In genomic region chrX:1667566-1667965, GRCh38 we compare ENCODE assay signal across 21 cellular contexts. TPM values are rescaled to one million over a fixed set of nuclear protein-coding genes. Genes with fewer than 3 reads are reported as not detected.
A peak's percentile ranks its signal among the peaks of the same experiment; 100 is the strongest.
DNase-seq lines count a peak whose midpoint lies in the region; ATAC-seq and TF ChIP-seq lines count a peak whose summit lies in the region.
"Had no signal": no experiment of that assay in that cellular context is flagged by ENCODE, and none has a peak within 500 bp of the region (broad histone marks: within the 10 kb centered on the region; RNA-seq: fewer than 3 reads in every experiment).

No MANE protein-coding gene starts in this region.

- no peaks in the 10 kb centered on the region for H3K9me2 ChIP-seq in Karpas-422 (replicated peaks; ENCODE audit: insufficient read depth, low read length)

- DNase-seq in activated effector memory CD4-positive, alpha-beta T cell treated with anti-CD3 and anti-CD28 coated beads, Interleukin-2, amount 50 U/mL, for 16 hours = peak; percentile 55
- DNase-seq in activated effector memory CD4-positive, alpha-beta T cell treated with Interleukin-2 at 50 U/mL for 16 hours = no peak
- no peak for DNase-seq in CD4-positive, alpha-beta T cell
- DNase-seq in RWPE2 (ENCODE audit: low spot score) (peak; percentile 28), posterior vena cava (ENCODE audit: low spot score) (peak; percentile 31), ureter (ENCODE audit: low spot score) (no peak), Karpas-422 (no peak)
- DNase-seq: 8988T; ACHN; AML-193; BE2C; Caco-2; CD4-positive, alpha-beta memory T cell; DMS153; DND-41; GOT3; HFFc6 had no signal

- H3K4me1 ChIP-seq in RWPE2 (ENCODE audit: insufficient read depth, poor library complexity, severe bottlenecking) (no peaks in the 10 kb centered on the region), Karpas-422 (ENCODE audit: low read length) (peaks cover 5% of the 10 kb centered on the region)
- H3K4me1 ChIP-seq: A549, BE2C, Caco-2, HAP-1 had no signal

- TF ChIP-seq CTCF in CD4-positive, alpha-beta T cell (IDR thresholded peaks at IDR 0.05) = no peak
- no peak for TF ChIP-seq CTCF in RWPE2 (IDR thresholded peaks at IDR 0.05; ENCODE audit: poor library complexity, severe bottlenecking)

- no peaks in the 10 kb centered on the region for H3K27me3 ChIP-seq in CD4-positive, alpha-beta T cell (ENCODE audit: control insufficient read depth, insufficient read depth, low read length)
- no peaks in the 10 kb centered on the region for H3K27me3 ChIP-seq in RWPE2 (ENCODE audit: insufficient read depth, poor library complexity, severe bottlenecking)
- no peaks in the 10 kb centered on the region for H3K27me3 ChIP-seq in Karpas-422 (ENCODE audit: low read length)
- H3K27me3 ChIP-seq: BE2C; BLaER1 treated with 17β-estradiol and CSF1 and Interleukin-3, amounts not matched to agents 10 nM and 100 nM had no signal

- no peaks in the 10 kb centered on the region for H3K9me3 ChIP-seq in CD4-positive, alpha-beta T cell (ENCODE audit: control insufficient read depth, low read length)
- H3K9me3 ChIP-seq in RWPE2 (ENCODE audit: severe bottlenecking) (peaks cover 2% of the 10 kb centered on the region), Karpas-422 (ENCODE audit: low read length) (no peaks in the 10 kb centered on the region)
- H3K9me3 ChIP-seq: A549, BE2C, Caco-2, HAP-1 had no signal

- CTCF ChIA-PET in CD4-positive, alpha-beta T cell (lab: Charles Lee) = no interaction called here

- H3K27ac Mint-ChIP-seq in CD4-positive, alpha-beta T cell = peak overlapping the region; percentile 4
- H3K27ac Mint-ChIP-seq: CD14-positive monocyte, HFFc6 had no signal

- H3K27ac ChIP-seq in CD4-positive, alpha-beta T cell (ENCODE audit: low read depth, low read length) = no peak overlapping the region
- H3K27ac ChIP-seq in RWPE2 (ENCODE audit: poor library complexity, severe bottlenecking) (no peak overlapping the region), Karpas-422 (ENCODE audit: low read length) (no peak overlapping the region)
- H3K27ac ChIP-seq: A549; BLaER1 treated with 17β-estradiol and CSF1 and Interleukin-3, amounts not matched to agents 10 nM and 100 nM had no signal

- H3K27me3 Mint-ChIP-seq in CD4-positive, alpha-beta T cell = no peaks in the 10 kb centered on the region
- H3K27me3 Mint-ChIP-seq: CD4-positive, alpha-beta memory T cell had no signal

- H3K36me3 ChIP-seq in RWPE2 (ENCODE audit: low read depth) = no peaks in the 10 kb centered on the region
- peaks cover 7% of the 10 kb centered on the region; the same call in 1 of the 2 replicates for H3K36me3 ChIP-seq in Karpas-422 (ENCODE audit: insufficient read depth, low read length)
- H3K36me3 ChIP-seq: BE2C; BLaER1 treated with 17β-estradiol and CSF1 and Interleukin-3, amounts not matched to agents 10 nM and 100 nM; HAP-1 had no signal

- peaks cover 26% of the 10 kb centered on the region for H3K4me1 Mint-ChIP-seq in CD4-positive, alpha-beta T cell (ENCODE audit: low read depth)

- POLR2A ChIA-PET in CD4-positive, alpha-beta T cell (lab: Charles Lee) = no interaction called here

- intact Hi-C loops in CD4-positive, alpha-beta T cell (cut with DNase I, micrococcal nuclease) = loop anchor here in 1 of 2 experiments (10.0 kb wide), 1 partner anchor 837 kb away; the partner anchor contains the start of genes DHRSX and ZBED1
- intact Hi-C loops in posterior vena cava (cut with DNase I) = no loop called here

- no peak overlapping the region for H3K4me2 ChIP-seq in Karpas-422 (ENCODE audit: low read depth, low read length, poor library complexity, severe bottlenecking)
- H3K4me2 ChIP-seq: A549; BLaER1 treated with 17β-estradiol and CSF1 and Interleukin-3, amounts not matched to agents 10 nM and 100 nM had no signal

- ATAC-seq in CD4-positive, alpha-beta T cell (ENCODE audit: poor library complexity) = no peak
- ATAC-seq in RWPE2 (ENCODE audit: low read depth) = no peak
- ATAC-seq: A549 had no signal

- no peaks in the 10 kb centered on the region for H4K20me1 ChIP-seq in Karpas-422 (ENCODE audit: insufficient read depth, low read depth, low read length)
- H4K20me1 ChIP-seq: BLaER1 treated with 17β-estradiol and CSF1 and Interleukin-3, amounts not matched to agents 10 nM and 100 nM had no signal

- no peak overlapping the region for H3K4me3 Mint-ChIP-seq in CD4-positive, alpha-beta T cell
- H3K4me3 Mint-ChIP-seq: CD14-positive monocyte, HFFc6 had no signal

- no peaks in the 10 kb centered on the region for H3K9me3 Mint-ChIP-seq in CD4-positive, alpha-beta T cell

- peaks cover 46% of the 10 kb centered on the region for H3K79me2 ChIP-seq in Karpas-422 (ENCODE audit: low read length)

- H3K9ac ChIP-seq in Karpas-422 (ENCODE audit: low read length) = no peak overlapping the region
- H3K9ac ChIP-seq: BLaER1 treated with 17β-estradiol and CSF1 and Interleukin-3, amounts not matched to agents 10 nM and 100 nM had no signal

- H3K4me3 ChIP-seq in RWPE2 (ENCODE audit: severe bottlenecking) (no peak overlapping the region), Karpas-422 (ENCODE audit: low read length) (no peak overlapping the region)
- H3K4me3 ChIP-seq: A549; BLaER1 treated with 17β-estradiol and CSF1 and Interleukin-3, amounts not matched to agents 10 nM and 100 nM; HAP-1 had no signal

- peaks cover 44% of the 10 kb centered on the region for H3K36me3 Mint-ChIP-seq in CD4-positive, alpha-beta T cell (ENCODE audit: low read depth)

- no peak overlapping the region for H2AFZ ChIP-seq in Karpas-422 (ENCODE audit: low read length)

RNA-seq across cellular contexts. Expression of gene ASMT, which starts 52.7 kb away (rescaled TPM):
- total RNA-seq in CD4-positive, alpha-beta T cell = under 1 TPM; 0.36 to 0.50 TPM
- under 1 TPM; 0.33 to 0.97 TPM for total RNA-seq in posterior vena cava
- total RNA-seq in ureter = 1.3 TPM
- 0.29 TPM in 1 of 2 replicates, not detected in the other for total RNA-seq in Karpas-422 (2014; rRNA removed; shearing (Covaris generic); ENCODE audit: low replicate concordance)
- total RNA-seq: Caco-2; CD4-positive, alpha-beta memory T cell had no signal

Comparison
In these comparisons a context has a peak if more than half of its experiments do, and no peak if none do; other contexts are left out.
1. DNase-seq: peak in activated effector memory CD4-positive, alpha-beta T cell treated with anti-CD3 and anti-CD28 coated beads, Interleukin-2, amount 50 U/mL, for 16 hours (single experiment), RWPE2 (single experiment) and posterior vena cava (single experiment); none in activated effector memory CD4-positive, alpha-beta T cell treated with Interleukin-2 at 50 U/mL for 16 hours (single experiment), CD4-positive, alpha-beta T cell (0 of 10), ureter (single experiment) and Karpas-422 (single experiment).